1 cellular context compared by ENCODE assay signal in genomic region chr12:75553398-75553797, GRCh38.
TF ChIP-seq lines count a peak whose summit lies in the region.

No MANE protein-coding gene starts in this region.

TF ChIP-seq in SK-N-SH, 30 proteins besides CTCF, POLR2A, EP300 and RAD21:
- no peak for TF ChIP-seq FOXJ3 (CRISPR knock-in tag; IDR thresholded peaks at IDR 0.05)
- 0 out of 2 replicates have a peak, but pooled peaks have one; percentile 9 for TF ChIP-seq FOSL2 (IDR thresholded peaks at IDR 0.05; ENCODE audit: borderline replicate concordance, low read depth)
- TF ChIP-seq NRF1 (IDR thresholded peaks at IDR 0.05; ENCODE audit: low read depth, low read length), result no peak
- no peak for TF ChIP-seq JUND (IDR thresholded peaks at IDR 0.05)
